Comparison of ENCODE assay signal across 10 cellular contexts in the genomic region with DNA sequence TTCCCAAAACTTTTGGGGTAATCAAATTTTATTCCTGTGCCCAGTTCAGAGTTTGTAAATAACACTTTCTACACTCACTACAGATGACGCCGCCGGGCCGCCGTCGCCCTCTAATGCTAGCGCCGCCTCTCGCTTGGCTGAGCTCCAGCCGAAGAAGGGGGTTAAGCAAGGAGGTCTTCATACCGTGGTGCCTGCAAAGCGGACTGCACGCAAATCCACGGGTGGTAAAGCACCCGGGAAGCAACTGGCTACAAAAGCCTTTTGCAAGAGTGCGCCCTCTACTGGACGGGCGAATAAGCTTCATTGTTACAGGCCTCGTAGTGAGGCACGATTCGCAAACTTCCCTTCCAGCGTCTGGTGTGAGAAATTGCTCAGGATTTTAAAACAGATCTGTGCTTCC.
DNase-seq lines count a peak whose midpoint lies in the region; TF ChIP-seq lines count a peak whose summit lies in the region.
"Had no signal": no experiment of that assay in that cellular context is flagged by ENCODE, and none has a peak within 500 bp of the region (broad histone marks: within the 10 kb centered on the region; RNA-seq: fewer than 3 reads in every experiment).

No MANE protein-coding gene starts in this region.

- H3K27me3 Mint-ChIP-seq in activated naive CD4-positive, alpha-beta T cell treated with anti-CD3 and anti-CD28 coated beads, Interleukin-2, amount 10 ng/mL, durations not matched to agents 7 days and 5 days: no peaks in the 10 kb centered on the region

- no peaks in the 10 kb centered on the region for H3K36me3 ChIP-seq in KMS-11 (ENCODE audit: insufficient read depth)

- no peaks in the 10 kb centered on the region for H3K36me3 Mint-ChIP-seq in activated naive CD4-positive, alpha-beta T cell treated with anti-CD3 and anti-CD28 coated beads, Interleukin-2, amount 10 ng/mL, durations not matched to agents 7 days and 5 days

- no peaks in the 10 kb centered on the region for H4K20me1 ChIP-seq in KMS-11 (ENCODE audit: insufficient read depth)

- no peaks in the 10 kb centered on the region for H3K9me3 Mint-ChIP-seq in activated naive CD4-positive, alpha-beta T cell treated with anti-CD3 and anti-CD28 coated beads, Interleukin-2, amount 10 ng/mL, durations not matched to agents 7 days and 5 days

- H3K4me2 ChIP-seq in KMS-11: no peak overlapping the region

- DNase-seq in NCI-H82 (lab: John Stamatoyannopoulos, UW) (peak; percentile 43), NCI-H82 treated with DMSO at 0.1 percent for 48 hours (lab: John Stamatoyannopoulos, UW; ENCODE audit: unreplicated experiment) (no peak), retinal pigment epithelial cell (ENCODE audit: low read depth) (no peak), NCI-H1436 treated with DMSO at 0.1 percent for 48 hours (lab: John Stamatoyannopoulos, UW) (no peak), AG08396 (ENCODE audit: low spot score) (no peak), SK-N-DZ (ENCODE audit: low spot score) (no peak)
- peak; percentile 47 for DNase-seq in activated naive CD4-positive, alpha-beta T cell treated with anti-CD3 and anti-CD28 coated beads, Interleukin-2, amount 10 ng/mL, durations not matched to agents 7 days and 5 days
- DNase-seq: IMR-90 had no signal

- H3K27me3 ChIP-seq in KMS-11 (ENCODE audit: insufficient read depth, low read depth): no peaks in the 10 kb centered on the region

- H3K4me1 ChIP-seq in KMS-11 (ENCODE audit: low read depth, poor library complexity, severe bottlenecking): no peaks in the 10 kb centered on the region

- peak; percentile 76 for TF ChIP-seq CTCF in KMS-11 (conservative IDR thresholded peaks at IDR 0.05; ENCODE audit: low read depth, low read length)
- peak; percentile 35 for TF ChIP-seq CTCF in retinal pigment epithelial cell (conservative IDR thresholded peaks at IDR 0.05; ENCODE audit: low read depth, low read length)

- H2AFZ ChIP-seq in KMS-11 (ENCODE audit: low read depth): no peak overlapping the region

- H3K4me3 ChIP-seq in KMS-11 (IDR thresholded peaks at IDR 0.05; ENCODE audit: insufficient read depth, low read depth, low read length): no peak overlapping the region
- no peak overlapping the region for H3K4me3 ChIP-seq in retinal pigment epithelial cell (ENCODE audit: low read length)
- H3K4me3 ChIP-seq: lung had no signal

- H3K4me1 Mint-ChIP-seq in activated naive CD4-positive, alpha-beta T cell treated with anti-CD3 and anti-CD28 coated beads, Interleukin-2, amount 10 ng/mL, durations not matched to agents 7 days and 5 days: no peaks in the 10 kb centered on the region

- H3K79me2 ChIP-seq in KMS-11 (ENCODE audit: insufficient read depth, low read depth): no peaks in the 10 kb centered on the region

- H3K4me3 Mint-ChIP-seq in activated naive CD4-positive, alpha-beta T cell treated with anti-CD3 and anti-CD28 coated beads, Interleukin-2, amount 10 ng/mL, durations not matched to agents 7 days and 5 days: no peak overlapping the region

- CTCF ChIA-PET in activated naive CD4-positive, alpha-beta T cell treated with anti-CD3 and anti-CD28 coated beads, Interleukin-2, amount 10 ng/mL, durations not matched to agents 7 days and 5 days (lab: Charles Lee): interaction anchor here (1.0 to 1.7 kb wide), 4 partner anchors 9 to 457 kb away, joined by 3 to 5 read pairs (median 3); no protein-coding TSS in a partner anchor

- H3K9ac ChIP-seq in KMS-11: no peak overlapping the region

- H3K27ac ChIP-seq in KMS-11: no peak overlapping the region

- H3K27ac Mint-ChIP-seq in activated naive CD4-positive, alpha-beta T cell treated with anti-CD3 and anti-CD28 coated beads, Interleukin-2, amount 10 ng/mL, durations not matched to agents 7 days and 5 days: no peak overlapping the region

Comparison
In these comparisons a context has a peak if more than half of its experiments do, and no peak if none do; other contexts are left out.
1. DNase-seq: peak in NCI-H82 (single experiment) and activated naive CD4-positive, alpha-beta T cell treated with anti-CD3 and anti-CD28 coated beads, Interleukin-2, amount 10 ng/mL, durations not matched to agents 7 days and 5 days (single experiment); none in NCI-H82 treated with DMSO at 0.1 percent for 48 hours (single experiment), retinal pigment epithelial cell (single experiment), NCI-H1436 treated with DMSO at 0.1 percent for 48 hours (single experiment), AG08396 (single experiment) and SK-N-DZ (single experiment).